ENCODE assay signal across 8 cellular contexts in the genomic region with DNA sequence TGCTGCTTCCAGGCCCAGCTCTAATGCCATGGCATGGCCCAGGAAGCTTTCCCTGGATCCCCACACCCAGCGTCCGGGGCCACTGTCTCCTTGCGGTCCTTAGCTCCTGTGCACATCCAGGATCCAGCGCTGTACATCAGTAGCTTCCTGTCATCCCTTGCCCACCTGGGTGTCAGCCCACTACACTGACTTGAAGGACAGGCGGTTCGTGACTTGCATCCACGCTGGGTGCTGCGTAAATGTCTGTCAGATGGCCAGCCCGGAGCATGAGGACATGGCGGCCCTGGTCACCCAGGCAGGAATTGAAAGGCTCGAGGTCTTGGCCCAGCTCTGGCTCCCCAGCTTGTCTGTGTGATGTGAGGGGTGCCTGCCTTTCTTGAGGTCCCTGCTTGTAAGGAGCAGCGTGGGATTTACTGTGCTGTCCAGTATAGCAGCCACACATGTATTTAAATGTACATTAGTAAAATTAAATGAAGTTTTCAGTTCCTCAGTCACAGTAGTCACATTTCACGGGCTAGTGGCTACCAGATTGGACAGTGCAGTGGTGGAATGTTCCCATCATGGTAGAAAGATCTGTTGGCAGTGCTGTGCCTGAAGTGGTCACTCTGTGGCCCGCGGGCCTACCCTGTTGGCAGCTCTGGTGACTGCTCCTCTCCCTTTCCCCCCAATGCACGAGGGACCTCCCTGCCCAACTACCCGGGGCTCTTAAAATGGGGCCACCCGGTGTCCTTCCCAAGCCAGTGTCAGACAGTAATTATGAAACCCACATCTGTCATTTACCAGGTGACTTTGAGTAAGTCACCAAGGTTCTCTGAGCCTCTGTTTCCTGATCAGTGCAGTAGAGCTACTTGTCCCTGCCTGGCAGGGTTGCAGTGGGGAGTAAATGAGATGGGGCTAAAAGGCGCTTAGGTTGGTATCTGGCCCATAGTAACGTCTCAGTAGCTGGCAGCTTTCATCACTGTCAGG.
A peak's percentile ranks its signal among the peaks of the same experiment; 100 is the strongest.
DNase-seq lines count a peak whose midpoint lies in the region; ATAC-seq, FAIRE-seq and TF ChIP-seq lines count a peak whose summit lies in the region.

No MANE protein-coding gene starts in this region.

- TF ChIP-seq POLR2A in H54 (IDR thresholded peaks at IDR 0.05; ENCODE audit: low read depth, low read length), result no peak

- no peaks in the 10 kb centered on the region for H3K27me3 Mint-ChIP-seq in osteocyte (ENCODE audit: unreplicated experiment)

- peaks cover 46% of the 10 kb centered on the region for H3K4me1 Mint-ChIP-seq in osteocyte (ENCODE audit: unreplicated experiment)

- H3K27ac Mint-ChIP-seq in osteocyte (ENCODE audit: unreplicated experiment), result peak overlapping the region; percentile 76

- H3K36me3 Mint-ChIP-seq in osteocyte (ENCODE audit: unreplicated experiment), result peaks cover 7% of the 10 kb centered on the region

- no peaks in the 10 kb centered on the region for H3K9me3 Mint-ChIP-seq in osteocyte (ENCODE audit: unreplicated experiment)

- H3K4me3 Mint-ChIP-seq in osteocyte (ENCODE audit: unreplicated experiment), result no peak overlapping the region

- DNase-seq in RPMI8226 (peak; percentile 63), osteocyte (ENCODE audit: extremely low spot score, unreplicated experiment) (no peak), H54 (ENCODE audit: insufficient read length, low spot score) (no peak), NCI-H1092 (lab: John Stamatoyannopoulos, UW) (no peak), cerebellar nuclear complex (lab: John Stamatoyannopoulos, UW) (no peak), HCEC 1CT (no peak)

- TF ChIP-seq CTCF in osteocyte (IDR thresholded peaks at IDR 0.05), result no peak

- ATAC-seq in GM18858 (IDR thresholded peaks at IDR 0.05; ENCODE audit: unreplicated experiment), result peak; percentile 69
- peak; percentile 50 for ATAC-seq in HG02571 (IDR thresholded peaks at IDR 0.05; ENCODE audit: unreplicated experiment)

- FAIRE-seq in H54 (lab: Jason Lieb, UNC), result no peak
